ENCODE assay signal across 6 cellular contexts in the genomic region with DNA sequence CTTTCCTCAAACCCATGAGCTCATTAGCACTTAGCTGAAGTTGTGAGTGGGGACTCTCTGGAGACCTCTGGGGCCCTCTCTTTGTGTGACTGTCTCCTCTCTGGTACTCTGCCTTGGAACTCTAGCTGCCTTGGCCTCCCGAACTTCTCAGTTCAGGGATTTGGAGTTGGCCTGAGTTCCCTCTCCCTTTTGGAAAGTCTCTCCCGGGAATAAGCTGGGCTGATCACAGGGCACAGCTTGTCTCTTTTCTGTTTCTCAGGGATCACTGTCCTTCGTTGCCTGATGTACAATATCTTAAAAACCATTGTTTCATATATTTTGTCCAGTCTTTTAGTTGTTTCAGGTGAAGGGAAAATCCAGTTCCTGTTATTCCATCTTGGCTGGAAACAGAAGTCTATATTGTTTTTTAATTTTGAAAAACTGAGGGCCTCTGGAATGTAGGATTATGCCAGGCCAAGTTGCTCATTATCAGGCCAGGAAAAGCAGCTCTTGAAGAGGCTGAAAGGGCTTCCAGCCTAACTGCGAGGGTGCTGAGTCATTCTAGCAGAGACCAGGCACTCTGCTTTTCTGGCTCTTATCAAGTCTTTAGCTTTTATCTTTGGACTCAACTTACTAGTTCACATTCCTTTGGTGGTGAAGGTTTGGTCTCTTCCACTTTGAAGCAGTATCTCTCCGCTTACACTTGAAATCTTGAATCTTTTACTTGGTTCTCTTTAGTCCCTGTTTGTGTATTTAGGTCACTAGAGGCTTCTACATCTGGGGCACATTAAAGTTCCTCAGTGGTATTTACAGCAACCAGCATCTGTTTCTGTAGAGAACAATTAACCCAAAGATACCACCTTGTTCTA. TPM values are rescaled to one million over a fixed set of nuclear protein-coding genes. Genes with fewer than 3 reads are reported as not detected.
DNase-seq lines count a peak whose midpoint lies in the region; ATAC-seq and FAIRE-seq lines count a peak whose summit lies in the region.

No MANE protein-coding gene starts in this region.

- DNase-seq in Daoy (ENCODE audit: low read depth) (peak; percentile 90), RPMI7951 (ENCODE audit: low read depth) (peak; percentile 87), islet precursor cell (peak; percentile 96), HTR-8/SVneo (ENCODE audit: insufficient read length, low spot score) (no peak)

- FAIRE-seq in HTR-8/SVneo (lab: Jason Lieb, UNC), result no peak

- ATAC-seq in GM21381 (IDR thresholded peaks at IDR 0.05; ENCODE audit: unreplicated experiment), result no peak
- ATAC-seq in HG03520 (IDR thresholded peaks at IDR 0.05; ENCODE audit: unreplicated experiment), result no peak

RNA-seq across cellular contexts. Expression of a gene that starts 8.4 kb away (rescaled TPM):
- total RNA-seq in Daoy (2014; rRNA removed; shearing (Covaris generic)), result 95.9 and 104 TPM in 2 replicates
- 168 and 200 TPM in 2 replicates for total RNA-seq in RPMI7951 (2014; rRNA removed; shearing (Covaris generic))

RNA-seq across cellular contexts. Expression of a gene that starts 44.6 kb away (rescaled TPM):
- 0.54 and 1.4 TPM in 2 replicates for total RNA-seq in Daoy (2014; rRNA removed; shearing (Covaris generic))
- 0.12 and 0.49 TPM in 2 replicates for total RNA-seq in RPMI7951 (2014; rRNA removed; shearing (Covaris generic))

RNA-seq across cellular contexts. Expression of a gene that starts 44.7 kb away (rescaled TPM):
- 175 and 228 TPM in 2 replicates for total RNA-seq in Daoy (2014; rRNA removed; shearing (Covaris generic))
- 86.3 and 87.6 TPM in 2 replicates for total RNA-seq in RPMI7951 (2014; rRNA removed; shearing (Covaris generic))

RNA-seq across cellular contexts. Expression of a gene that starts 54.1 kb away (rescaled TPM):
- total RNA-seq in Daoy (2014; rRNA removed; shearing (Covaris generic)), result 7.7 and 13.3 TPM in 2 replicates
- total RNA-seq in RPMI7951 (2014; rRNA removed; shearing (Covaris generic)), result 11.9 and 12.5 TPM in 2 replicates
